8 cellular contexts compared by ENCODE assay signal in the genomic region with DNA sequence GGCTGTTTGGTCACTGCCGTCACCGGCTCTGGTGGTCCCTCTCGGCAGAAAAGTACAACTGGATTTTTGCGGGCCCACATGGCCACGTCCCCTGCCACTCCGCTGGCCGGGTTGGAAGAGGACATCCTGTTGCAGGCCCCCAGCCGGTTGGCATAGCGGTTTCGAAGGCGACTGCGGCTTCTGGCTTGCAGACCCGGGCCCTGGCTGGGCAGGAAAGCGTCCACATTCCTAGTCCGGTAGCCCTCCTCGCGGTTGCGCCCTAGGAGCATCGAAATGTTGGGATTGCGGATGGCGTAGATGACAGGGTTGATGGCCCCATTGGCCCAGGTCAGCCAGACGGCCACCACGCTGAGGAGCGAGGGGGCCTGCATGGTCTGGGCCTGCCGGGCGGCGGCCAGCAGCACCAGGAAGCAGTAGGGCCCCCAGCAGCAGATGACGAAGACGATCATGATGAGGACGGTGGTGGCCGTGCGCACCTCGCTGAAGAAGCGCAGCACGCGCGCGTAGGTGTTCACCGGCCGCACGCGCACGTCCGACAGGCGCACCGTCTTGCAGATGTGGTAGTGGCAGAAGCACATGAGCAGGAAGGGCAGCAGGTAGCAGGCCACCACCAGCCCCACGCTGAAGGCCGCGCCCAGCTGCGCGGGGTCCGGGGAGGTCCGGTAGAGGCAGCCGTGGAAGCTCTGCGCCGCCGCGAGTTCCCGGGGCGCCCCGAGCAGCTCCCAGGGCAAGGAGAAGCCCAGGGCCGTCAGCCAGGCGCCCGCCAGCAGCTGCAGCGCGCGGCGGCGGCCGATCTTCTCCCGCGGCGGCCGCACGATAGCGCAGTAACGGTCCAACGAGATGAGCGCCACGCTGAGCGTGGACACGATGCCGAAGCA. TPM values are rescaled to one million over a fixed set of nuclear protein-coding genes. Genes with fewer than 3 reads are reported as not detected.
DNase-seq lines count a peak whose midpoint lies in the region; ATAC-seq and TF ChIP-seq lines count a peak whose summit lies in the region.

No MANE protein-coding gene starts in this region.

- H3K9me3 Mint-ChIP-seq in T-cell, result no peaks in the 10 kb centered on the region
- H3K9me3 Mint-ChIP-seq in dendritic cell treated with granulocyte-macrophage colony-stimulating factor and Interleukin-4, amounts not matched to agents 40 ng/mL and 50 ng/mL, for 4 days, result no peaks in the 10 kb centered on the region
- no peaks in the 10 kb centered on the region for H3K9me3 Mint-ChIP-seq in memory B cell
- H3K9me3 Mint-ChIP-seq in stimulated activated naive CD8-positive, alpha-beta T cell treated with anti-CD3 and anti-CD28 coated beads, Interleukin-15, amount 100 ng/mL, for 72 hours, result no peaks in the 10 kb centered on the region

- POLR2A ChIA-PET in T-cell (lab: Charles Lee), result interaction anchor here (0.6 to 2.4 kb wide), 3 partner anchors 20 to 1929 kb away, joined by 3 to 5 read pairs (median 3); a partner anchor contains a TSS

- ATAC-seq in HG02571 (IDR thresholded peaks at IDR 0.05; ENCODE audit: unreplicated experiment) (peak; percentile 36), T-cell (replicated peaks in 1 of 4) (peak in 3 of 4 experiments; percentile 12 to 41 (median 22)), memory B cell (ENCODE audit: low read depth) (peak; percentile 25)
- ATAC-seq in stimulated activated naive CD8-positive, alpha-beta T cell treated with anti-CD3 and anti-CD28 coated beads, Interleukin-15, amount 100 ng/mL, for 72 hours, result peak; percentile 65

- no peak for TF ChIP-seq CTCF in GM12875 (IDR thresholded peaks at IDR 0.05; ENCODE audit: borderline replicate concordance, insufficient read depth, low read depth, low read length)

- H3K4me3 ChIP-seq in GM12875 (ENCODE audit: low read depth, low read length), result peak overlapping the region; percentile 62

- H3K27ac Mint-ChIP-seq in T-cell (peak overlapping the region in 1 of 2 donors; percentile 46), memory B cell (peak overlapping the region; percentile 64)
- no peak overlapping the region for H3K27ac Mint-ChIP-seq in dendritic cell treated with granulocyte-macrophage colony-stimulating factor and Interleukin-4, amounts not matched to agents 40 ng/mL and 50 ng/mL, for 4 days
- H3K27ac Mint-ChIP-seq in stimulated activated naive CD8-positive, alpha-beta T cell treated with anti-CD3 and anti-CD28 coated beads, Interleukin-15, amount 100 ng/mL, for 72 hours, result peak overlapping the region in 1 of 2 donors; percentile 78

- H3K36me3 Mint-ChIP-seq in T-cell (peaks cover 15% of the 10 kb centered on the region), memory B cell (peaks cover 6% of the 10 kb centered on the region)
- H3K36me3 Mint-ChIP-seq in dendritic cell treated with granulocyte-macrophage colony-stimulating factor and Interleukin-4, amounts not matched to agents 40 ng/mL and 50 ng/mL, for 4 days (ENCODE audit: low read depth), result peaks cover 18% of the 10 kb centered on the region

- intact Hi-C loops in dendritic cell treated with granulocyte-macrophage colony-stimulating factor and Interleukin-4, amounts not matched to agents 40 ng/mL and 50 ng/mL, for 4 days (cut with micrococcal nuclease), result no loop called here

- H3K4me3 Mint-ChIP-seq in T-cell (peak overlapping the region; percentile 84 to 88 (median 88)), memory B cell (peak overlapping the region; percentile 89)
- peak overlapping the region; percentile 79 for H3K4me3 Mint-ChIP-seq in dendritic cell treated with granulocyte-macrophage colony-stimulating factor and Interleukin-4, amounts not matched to agents 40 ng/mL and 50 ng/mL, for 4 days
- H3K4me3 Mint-ChIP-seq in stimulated activated naive CD8-positive, alpha-beta T cell treated with anti-CD3 and anti-CD28 coated beads, Interleukin-15, amount 100 ng/mL, for 72 hours, result peak overlapping the region; percentile 89 to 92

- peak in 8 of 34 experiments; percentile 2 to 16 (median 5) for DNase-seq in T-cell
- peak in 1 of 2 donors; percentile 26 for DNase-seq in memory B cell (ENCODE audit: low spot score in 2 of 2)
- peak; percentile 48 to 56 for DNase-seq in stimulated activated naive CD8-positive, alpha-beta T cell treated with anti-CD3 and anti-CD28 coated beads, Interleukin-15, amount 100 ng/mL, for 72 hours
- no peak for DNase-seq in SHP77 treated with DMSO at 0.1 percent for 48 hours (lab: John Stamatoyannopoulos, UW)
- DNase-seq in SW480 (ENCODE audit: low spot score), result no peak

- H3K27me3 Mint-ChIP-seq in T-cell (peaks cover 8% of the 10 kb centered on the region in 2 donors), memory B cell (peaks cover 2% of the 10 kb centered on the region)
- H3K27me3 Mint-ChIP-seq in dendritic cell treated with granulocyte-macrophage colony-stimulating factor and Interleukin-4, amounts not matched to agents 40 ng/mL and 50 ng/mL, for 4 days, result peaks cover 26% of the 10 kb centered on the region
- peaks cover 9% of the 10 kb centered on the region for H3K27me3 Mint-ChIP-seq in stimulated activated naive CD8-positive, alpha-beta T cell treated with anti-CD3 and anti-CD28 coated beads, Interleukin-15, amount 100 ng/mL, for 72 hours

- CTCF ChIA-PET in T-cell (lab: Charles Lee), result interaction anchor here (0.5 to 1.0 kb wide), 4 partner anchors 20 to 42 kb away, joined by 4 to 14 read pairs (median 6); a partner anchor contains a TSS

- H3K4me1 Mint-ChIP-seq in T-cell, result peaks cover 7 to 17% (median 14%) of the 10 kb centered on the region in 3 donors
- H3K4me1 Mint-ChIP-seq in dendritic cell treated with granulocyte-macrophage colony-stimulating factor and Interleukin-4, amounts not matched to agents 40 ng/mL and 50 ng/mL, for 4 days (ENCODE audit: low read depth), result peaks cover 10% of the 10 kb centered on the region
- peaks cover 5% of the 10 kb centered on the region for H3K4me1 Mint-ChIP-seq in memory B cell
- peaks cover 9% of the 10 kb centered on the region for H3K4me1 Mint-ChIP-seq in stimulated activated naive CD8-positive, alpha-beta T cell treated with anti-CD3 and anti-CD28 coated beads, Interleukin-15, amount 100 ng/mL, for 72 hours

RNA-seq across cellular contexts. Expression of a gene that starts 1.2 kb away (rescaled TPM):
- total RNA-seq in T-cell, result 1 to 10 TPM; 1.8 to 2.4 (median 2.1) TPM

RNA-seq across cellular contexts. Expression of a gene that starts 20.2 kb away (rescaled TPM):
- total RNA-seq in T-cell, result 10 to 100 TPM; 19.5 to 53.6 (median 40.5) TPM

RNA-seq across cellular contexts. Expression of a gene that starts 20.3 kb away (rescaled TPM):
- total RNA-seq in T-cell, result 10 to 100 TPM; 13.8 to 27.0 (median 22.0) TPM

Comparison
In these comparisons a context has a peak if more than half of its experiments do, and no peak if none do; other contexts are left out.
1. DNase-seq: peak in stimulated activated naive CD8-positive, alpha-beta T cell treated with anti-CD3 and anti-CD28 coated beads, Interleukin-15, amount 100 ng/mL, for 72 hours (2 of 2); none in SHP77 treated with DMSO at 0.1 percent for 48 hours (single experiment) and SW480 (single experiment).
2. Peak in every context shown above with its lines, with median percentiles within 50 percentile points of each other: ATAC-seq and H3K4me3 Mint-ChIP-seq.